Comparison of ENCODE assay signal across 7 cellular contexts in genomic region chr5:10590226-10591047, GRCh38. TPM values are rescaled to one million over a fixed set of nuclear protein-coding genes. Genes with fewer than 3 reads are reported as not detected.
DNase-seq lines count a peak whose midpoint lies in the region; ATAC-seq and TF ChIP-seq lines count a peak whose summit lies in the region.

No MANE protein-coding gene starts in this region.

- H3K36me3 Mint-ChIP-seq in stimulated activated memory B cell treated with anti-CD40 and anti-IgM and Interleukin-4, amounts not matched to agents 10 μg/mL and 1 μg/mL and 100 μg/mL, for 72 hours, result peaks cover 70% of the 10 kb centered on the region
- H3K36me3 Mint-ChIP-seq in activated CD4-positive, alpha-beta T cell treated with anti-CD3 and anti-CD28 coated beads for 36 hours (ENCODE audit: low read depth), result peaks cover 6% of the 10 kb centered on the region

- H3K9me3 ChIP-seq in SJCRH30 (replicated peaks), result no peaks in the 10 kb centered on the region

- DNase-seq in H4 (ENCODE audit: low spot score) (peak; percentile 92), SJCRH30 (peak; percentile 22 to 68), fibroblast of villous mesenchyme (ENCODE audit: low read depth) (peak; percentile 85), SHP77 treated with DMSO at 0.1 percent for 48 hours (lab: John Stamatoyannopoulos, UW) (no peak), NCI-H2107 (lab: John Stamatoyannopoulos, UW) (no peak)
- DNase-seq in activated CD4-positive, alpha-beta T cell treated with anti-CD3 and anti-CD28 coated beads for 36 hours, result no peak

- H3K4me1 ChIP-seq in SJCRH30, result peaks cover 8% of the 10 kb centered on the region; the same call in 1 of the 2 replicates

- H3K27me3 Mint-ChIP-seq in stimulated activated memory B cell treated with anti-CD40 and anti-IgM and Interleukin-4, amounts not matched to agents 10 μg/mL and 1 μg/mL and 100 μg/mL, for 72 hours, result no peaks in the 10 kb centered on the region
- H3K27me3 Mint-ChIP-seq in activated CD4-positive, alpha-beta T cell treated with anti-CD3 and anti-CD28 coated beads for 36 hours, result peaks cover 22% of the 10 kb centered on the region

- H3K4me3 Mint-ChIP-seq in stimulated activated memory B cell treated with anti-CD40 and anti-IgM and Interleukin-4, amounts not matched to agents 10 μg/mL and 1 μg/mL and 100 μg/mL, for 72 hours, result no peak overlapping the region
- no peak overlapping the region for H3K4me3 Mint-ChIP-seq in activated CD4-positive, alpha-beta T cell treated with anti-CD3 and anti-CD28 coated beads for 36 hours

- intact Hi-C loops in activated CD4-positive, alpha-beta T cell treated with anti-CD3 and anti-CD28 coated beads for 36 hours (cut with DNase I, micrococcal nuclease), result loop anchor here in 1 of 2 experiments (10.0 kb wide), 1 partner anchor 236 kb away; the partner anchor contains the start of gene MARCHF6

- no peaks in the 10 kb centered on the region for H3K36me3 ChIP-seq in SJCRH30

- no peak for ATAC-seq in stimulated activated memory B cell treated with anti-CD40 and anti-IgM and Interleukin-4, amounts not matched to agents 10 μg/mL and 1 μg/mL and 100 μg/mL, for 72 hours
- ATAC-seq in activated CD4-positive, alpha-beta T cell treated with anti-CD3 and anti-CD28 coated beads for 36 hours, result no peak

- H3K9me3 Mint-ChIP-seq in stimulated activated memory B cell treated with anti-CD40 and anti-IgM and Interleukin-4, amounts not matched to agents 10 μg/mL and 1 μg/mL and 100 μg/mL, for 72 hours, result peaks cover 7% of the 10 kb centered on the region
- H3K9me3 Mint-ChIP-seq in activated CD4-positive, alpha-beta T cell treated with anti-CD3 and anti-CD28 coated beads for 36 hours (ENCODE audit: low read depth), result peaks cover 10% of the 10 kb centered on the region

- no peak for TF ChIP-seq CTCF in fibroblast of villous mesenchyme (IDR thresholded peaks at IDR 0.05; ENCODE audit: insufficient read depth, low read depth, low read length)

- CTCF ChIA-PET in activated CD4-positive, alpha-beta T cell treated with anti-CD3 and anti-CD28 coated beads for 36 hours (lab: Charles Lee), result interaction anchor here (0.5 kb wide), 1 partner anchor 109 kb away, joined by 3 read pairs; no protein-coding TSS in a partner anchor

- no peak overlapping the region for H3K27ac ChIP-seq in SJCRH30

- H3K27ac Mint-ChIP-seq in stimulated activated memory B cell treated with anti-CD40 and anti-IgM and Interleukin-4, amounts not matched to agents 10 μg/mL and 1 μg/mL and 100 μg/mL, for 72 hours, result peak overlapping the region; percentile 44
- H3K27ac Mint-ChIP-seq in activated CD4-positive, alpha-beta T cell treated with anti-CD3 and anti-CD28 coated beads for 36 hours, result no peak overlapping the region

- no peaks in the 10 kb centered on the region for H3K27me3 ChIP-seq in SJCRH30

- POLR2A ChIA-PET in activated CD4-positive, alpha-beta T cell treated with anti-CD3 and anti-CD28 coated beads for 36 hours (lab: Charles Lee), result no interaction called here

- H3K4me3 ChIP-seq in SJCRH30, result no peak overlapping the region
- H3K4me3 ChIP-seq in fibroblast of villous mesenchyme (ENCODE audit: low read depth, low read length), result no peak overlapping the region

- H3K4me1 Mint-ChIP-seq in stimulated activated memory B cell treated with anti-CD40 and anti-IgM and Interleukin-4, amounts not matched to agents 10 μg/mL and 1 μg/mL and 100 μg/mL, for 72 hours, result peaks cover 88% of the 10 kb centered on the region
- H3K4me1 Mint-ChIP-seq in activated CD4-positive, alpha-beta T cell treated with anti-CD3 and anti-CD28 coated beads for 36 hours, result peaks cover 27% of the 10 kb centered on the region

RNA-seq across cellular contexts. Expression of gene ANKRD33B, which starts 26.6 kb away (rescaled TPM):
- total RNA-seq in H4 (2014; rRNA removed; shearing (Covaris generic)), result 1.1 and 1.3 TPM in 2 replicates
- total RNA-seq in SJCRH30 (2014; rRNA removed; shearing (Covaris generic)), result 3.5 and 4.0 TPM in 2 replicates
- total RNA-seq in fibroblast of villous mesenchyme, result 1.6 and 2.6 TPM in 2 replicates
- 1 to 10 TPM; 4.6 to 4.9 TPM for total RNA-seq in activated CD4-positive, alpha-beta T cell treated with anti-CD3 and anti-CD28 coated beads for 36 hours

Comparison
In these comparisons a context has a peak if more than half of its experiments do, and no peak if none do; other contexts are left out.
1. DNase-seq: peak in H4 (single experiment), SJCRH30 (2 of 2) and fibroblast of villous mesenchyme (single experiment); none in SHP77 treated with DMSO at 0.1 percent for 48 hours (single experiment), activated CD4-positive, alpha-beta T cell treated with anti-CD3 and anti-CD28 coated beads for 36 hours (single experiment) and NCI-H2107 (single experiment).